ENCODE assay signal across 21 cellular contexts in genomic region chr22:19929586-19930302, GRCh38. TPM values are rescaled to one million over a fixed set of nuclear protein-coding genes. Genes with fewer than 3 reads are reported as not detected.
A peak's percentile ranks its signal among the peaks of the same experiment; 100 is the strongest.
DNase-seq lines count a peak whose midpoint lies in the region; ATAC-seq, FAIRE-seq and TF ChIP-seq lines count a peak whose summit lies in the region.
"Had no signal": no experiment of that assay in that cellular context is flagged by ENCODE, and none has a peak within 500 bp of the region (broad histone marks: within the 10 kb centered on the region; RNA-seq: fewer than 3 reads in every experiment).

No MANE protein-coding gene starts in this region.

- H3K4me1 ChIP-seq in IMR-90 (ENCODE audit: control insufficient read depth, insufficient read depth, low read length) (no peaks in the 10 kb centered on the region), K562 (replicated peaks in 1 of 2; ENCODE audit: control insufficient read depth in 2 of 2, insufficient read depth in 2 of 2, low read length in 2 of 2) (peaks cover 2 to 19% of the 10 kb centered on the region in 2 experiments; a peak in 3 of 5 replicates)

- no peak for TF ChIP-seq EP300 in K562 (IDR thresholded peaks at IDR 0.05; ENCODE audit: low read length)

- no peaks in the 10 kb centered on the region for H3K27me3 Mint-ChIP-seq in stimulated activated naive B cell treated with anti-CD40 and anti-IgM and Interleukin-4, amounts not matched to agents 10 μg/mL and 1 μg/mL and 100 μg/mL, for 72 hours

- in situ Hi-C loops in IMR-90 (cut with MboI; ENCODE audit: low sequenced_read_pairs), result no loop called here
- in situ Hi-C loops in K562 (cut with MboI), result no loop called here

- no peak overlapping the region for H2AK9ac ChIP-seq in IMR-90 (replicated peaks; ENCODE audit: low read depth, low read length, poor library complexity)

- no peak overlapping the region for H4K5ac ChIP-seq in IMR-90 (ENCODE audit: low read depth, low read length)

- no peaks in the 10 kb centered on the region for H3K27me3 ChIP-seq in IMR-90 (ENCODE audit: control insufficient read depth, insufficient read depth, low read length)
- H3K27me3 ChIP-seq in K562 (ENCODE audit: control insufficient read depth in 2 of 2, insufficient read depth in 2 of 2, low read length in 2 of 2), result no peaks in the 10 kb centered on the region

- CTCF ChIA-PET in IMR-90 (lab: Yijun Ruan, JAX) (no interaction called here), K562 (lab: Yijun Ruan, JAX; ENCODE audit: low intra/inter-chr PET ratio) (no interaction called here)

- no peak overlapping the region for H3K27ac Mint-ChIP-seq in stimulated activated naive B cell treated with anti-CD40 and anti-IgM and Interleukin-4, amounts not matched to agents 10 μg/mL and 1 μg/mL and 100 μg/mL, for 72 hours
- H3K27ac Mint-ChIP-seq: CD8-positive, alpha-beta T cell had no signal

- H3K79me2 ChIP-seq in K562 (ENCODE audit: control insufficient read depth, insufficient read depth, low read length), result no peaks in the 10 kb centered on the region

- TF ChIP-seq CTCF in IMR-90 (conservative IDR thresholded peaks at IDR 0.05; ENCODE audit: low read depth, low read length) (no peak), K562 (IDR thresholded peaks at IDR 0.05 in 2 of 3, conservative IDR thresholded peaks at IDR 0.05 in 1 of 3; ENCODE audit: insufficient read depth in 2 of 3, low read depth in 1 of 3, low read length in 3 of 3) (no peak)

- H3K56ac ChIP-seq in IMR-90 (ENCODE audit: extremely low read depth, insufficient read depth, low read length), result no peak overlapping the region

- H2AK5ac ChIP-seq in IMR-90 (ENCODE audit: low read depth, low read length), result no peak overlapping the region

- TF ChIP-seq POLR2A in IMR-90 (IDR thresholded peaks at IDR 0.05; ENCODE audit: low read depth, low read length) (no peak), K562 (conservative IDR thresholded peaks at IDR 0.05) (no peak)

- H2BK5ac ChIP-seq in IMR-90 (ENCODE audit: low read depth, low read length, poor library complexity, severe bottlenecking), result no peak overlapping the region

- no peaks in the 10 kb centered on the region for H3K9me3 Mint-ChIP-seq in stimulated activated naive B cell treated with anti-CD40 and anti-IgM and Interleukin-4, amounts not matched to agents 10 μg/mL and 1 μg/mL and 100 μg/mL, for 72 hours
- H3K9me3 Mint-ChIP-seq: CD8-positive, alpha-beta T cell had no signal

- H3K36me3 ChIP-seq in IMR-90 (ENCODE audit: control insufficient read depth, insufficient read depth, low read length), result peaks cover 7% of the 10 kb centered on the region; the same call in 1 of the 2 replicates
- H3K36me3 ChIP-seq in K562 (ENCODE audit: control insufficient read depth, insufficient read depth, low read length), result no peaks in the 10 kb centered on the region

- H3K36me3 Mint-ChIP-seq in stimulated activated naive B cell treated with anti-CD40 and anti-IgM and Interleukin-4, amounts not matched to agents 10 μg/mL and 1 μg/mL and 100 μg/mL, for 72 hours, result peaks cover 3 to 13% of the 10 kb centered on the region in 2 donors

- no peak overlapping the region for H4K8ac ChIP-seq in IMR-90 (ENCODE audit: low read depth in 2 of 2, low read length in 2 of 2)

- ATAC-seq in IMR-90 (ENCODE audit: low read depth), result no peak
- no peak for ATAC-seq in K562
- no peak for ATAC-seq in stimulated activated naive B cell treated with anti-CD40 and anti-IgM and Interleukin-4, amounts not matched to agents 10 μg/mL and 1 μg/mL and 100 μg/mL, for 72 hours (replicated peaks)
- no peak for ATAC-seq in esophagus mucosa
- ATAC-seq: CD8-positive, alpha-beta T cell had no signal

- H3K9me1 ChIP-seq in IMR-90 (ENCODE audit: insufficient read depth, low read length) (peaks cover 15% of the 10 kb centered on the region), K562 (ENCODE audit: control insufficient read depth, insufficient read depth, low read length) (peaks cover 8% of the 10 kb centered on the region)

- H3K18ac ChIP-seq in IMR-90 (ENCODE audit: low read depth, low read length), result no peak overlapping the region

- no peaks in the 10 kb centered on the region for H3K9me3 ChIP-seq in IMR-90 (ENCODE audit: control insufficient read depth, insufficient read depth, low read length)
- no peaks in the 10 kb centered on the region for H3K9me3 ChIP-seq in K562 (replicated peaks; ENCODE audit: control insufficient read depth, insufficient read depth, low read depth, low read length)

- H3K4me3 ChIP-seq in IMR-90 (ENCODE audit: insufficient read depth, low read depth, low read length), result no peak overlapping the region
- H3K4me3 ChIP-seq in K562, result no peak overlapping the region
- H3K4me3 ChIP-seq: GM23248, SK-N-MC had no signal

- H2AFZ ChIP-seq in IMR-90 (replicated peaks; ENCODE audit: low read length, poor library complexity) (peak overlapping the region; percentile 55), K562 (ENCODE audit: low read depth, low read length) (no peak overlapping the region)
- H2AFZ ChIP-seq: GM23248 had no signal

- H3K79me1 ChIP-seq in IMR-90 (ENCODE audit: low read depth in 1 of 2, low read length in 2 of 2), result peaks cover 13 to 14% of the 10 kb centered on the region in 2 experiments; a peak in 3 of 4 replicates

- TF ChIP-seq RAD21 in IMR-90 (IDR thresholded peaks at IDR 0.05; ENCODE audit: low read length), result no peak
- TF ChIP-seq RAD21 in K562 (CRISPR knock-in tag; conservative IDR thresholded peaks at IDR 0.05 in 1 of 2, IDR thresholded peaks at IDR 0.05 in 1 of 2), result no peak

- no peak overlapping the region for H3K23ac ChIP-seq in IMR-90 (ENCODE audit: low read depth, low read length)

- H4K20me1 ChIP-seq in IMR-90 (ENCODE audit: insufficient read depth, low read length) (no peaks in the 10 kb centered on the region; the same call in 1 of the 2 replicates), K562 (replicated peaks; ENCODE audit: control insufficient read depth, insufficient read depth, low read length) (peaks cover 4% of the 10 kb centered on the region; the same call in 1 of the 2 replicates)

- 95% methylated on average over 16 of the region's 18 CpGs; no CpG with 5 or more reads in 1 of the 2 experiments for WGBS in IMR-90 (ENCODE audit: extremely low coverage in 2 of 2, insufficient read length in 1 of 2), 2 experiments
- whole genome bisulfite sequencing in K562 (ENCODE audit: insufficient coverage, low coverage, missing lambda C conversion rate), result 87% methylated on average over 18 of the region's 18 CpGs

- no peak overlapping the region for H3K9ac ChIP-seq in IMR-90 (ENCODE audit: low read depth, low read length)
- H3K9ac ChIP-seq in K562 (ENCODE audit: insufficient read depth in 1 of 2, low read depth in 2 of 2, low read length in 2 of 2), result peak overlapping the region in 1 of 2 experiments; percentile 26; a peak in 2 of 4 replicates
- H3K9ac ChIP-seq: GM23248 had no signal

- no TSS peak for BruUV-seq in IMR-90 (replicated peaks; lab: Mats Ljungman, UMichigan)
- no TSS peak for BruUV-seq in K562 (replicated peaks; lab: Mats Ljungman, UMichigan)

- intact Hi-C loops in IMR-90 (cut with micrococcal nuclease) (no loop called here), K562 (cut with micrococcal nuclease) (no loop called here)

- H3K4me1 Mint-ChIP-seq in stimulated activated naive B cell treated with anti-CD40 and anti-IgM and Interleukin-4, amounts not matched to agents 10 μg/mL and 1 μg/mL and 100 μg/mL, for 72 hours, result peaks cover 0 to 7% of the 10 kb centered on the region in 2 donors

- POLR2A ChIA-PET in IMR-90 (lab: Charles Lee; ENCODE audit: unreplicated experiment), result no interaction called here
- POLR2A ChIA-PET in K562 (lab: Yijun Ruan, JAX), result interaction anchor here (0.6 to 2.0 kb wide), 5 partner anchors 11 to 393 kb away, joined by 3 to 10 read pairs (median 5); partner anchors contain the start of genes COMT and TXNRD2

- no peak overlapping the region for H3K14ac ChIP-seq in IMR-90 (replicated peaks; ENCODE audit: low read depth, low read length)

- no peak overlapping the region for H2BK120ac ChIP-seq in IMR-90 (ENCODE audit: low read depth, low read length)

- no peak overlapping the region for H3K4me3 Mint-ChIP-seq in stimulated activated naive B cell treated with anti-CD40 and anti-IgM and Interleukin-4, amounts not matched to agents 10 μg/mL and 1 μg/mL and 100 μg/mL, for 72 hours
- H3K4me3 Mint-ChIP-seq: CD8-positive, alpha-beta T cell had no signal

- no peak for FAIRE-seq in K562 (lab: Jason Lieb, UNC)

- H4K91ac ChIP-seq in IMR-90 (ENCODE audit: insufficient read depth, low read depth, low read length), result no peak overlapping the region

- DNase-seq in IMR-90 (no peak), K562 (ENCODE audit: extremely low read depth in 1 of 4, low spot score in 3 of 4) (no peak), myocyte (ENCODE audit: low read depth) (peak; percentile 28), NCI-H1694 treated with DMSO at 0.1 percent for 48 hours (lab: John Stamatoyannopoulos, UW) (no peak), nucleus accumbens (lab: John Stamatoyannopoulos, UW) (no peak)
- no peak for DNase-seq in stimulated activated naive B cell treated with anti-CD40 and anti-IgM and Interleukin-4, amounts not matched to agents 10 μg/mL and 1 μg/mL and 100 μg/mL, for 72 hours
- DNase-seq: CD8-positive, alpha-beta T cell; DMS 273 treated with DMSO at 0.1 percent for 48 hours; DMS79; GM23248; H7; Kasumi-1; MV-4-11; NCI-H1105 treated with DMSO at 0.1 percent for 48 hours; NCI-H146; NCI-H2029 treated with DMSO at 0.1 percent for 48 hours; NCI-H526 treated with DMSO at 0.1 percent for 48 hours; RPMI8226; SHP77 treated with DMSO at 0.1 percent for 48 hours had no signal

- H2BK15ac ChIP-seq in IMR-90 (ENCODE audit: low read depth, low read length), result no peak overlapping the region

- H3K27ac ChIP-seq in IMR-90 (ENCODE audit: insufficient read depth, low read length) (no peak overlapping the region), K562 (ENCODE audit: extremely low read depth, low read depth, low read length) (no peak overlapping the region)
- H3K27ac ChIP-seq: GM23248, SK-N-MC had no signal

- no peak overlapping the region for H2BK20ac ChIP-seq in IMR-90 (ENCODE audit: low read depth, low read length)

- H3K4ac ChIP-seq in IMR-90 (ENCODE audit: low read depth, low read length), result no peak overlapping the region

- dilution Hi-C loops in IMR-90 (cut with HindIII; ENCODE audit: low sequenced_read_pairs, unreplicated experiment), result no loop called here

- H3K4me2 ChIP-seq in IMR-90 (ENCODE audit: low read depth, low read length) (no peak overlapping the region), K562 (ENCODE audit: insufficient read depth, low read length) (no peak overlapping the region)

RNA-seq across cellular contexts. Expression of gene COMT, which starts 11.8 kb away (rescaled TPM):
- total RNA-seq in IMR-90 (2012; rRNA removed) (175 and 202 TPM in 2 replicates), K562 (2014; rRNA removed) (334 and 497 TPM in 2 replicates), K562 (2014; rRNA removed; fragmentation: Illumina TruSeq; extraction: Trizol) (29.4 and 46.3 TPM in 2 replicates), K562 (2015; rRNA removed; fragmentation: Illumina TruSeq; extraction: Trizol) (155 and 156 TPM in 2 replicates), K562 (2021) (348 and 351 TPM in 2 replicates), myocyte (459 and 555 TPM in 2 replicates), esophagus mucosa (146 TPM)
- polyA plus RNA-seq in IMR-90 (2012; rRNA removed) (296 and 347 TPM in 2 replicates), K562 (2011; rRNA removed) (185 and 498 TPM in 2 replicates), K562 (2014; fragmentation: Illumina TruSeq; extraction: Trizol) (108 and 305 TPM in 2 replicates), K562 (2014; fragmentation: Nextera tagmentation; extraction: Ambion mirVana) (10 to 100 TPM; 12.5 to 39.6 TPM), K562 (2014; rRNA removed) (263 and 317 TPM in 2 replicates)
- 473 and 691 TPM in 2 replicates for polyA plus RNA-seq in IMR-90 (2012; cell fraction: cytosol; rRNA removed)
- 159 and 329 TPM in 2 replicates for polyA plus RNA-seq in IMR-90 (2012; cell fraction: nucleus; rRNA removed; ENCODE audit: low replicate concordance)
- total RNA-seq in K562 (2011; cell fraction: chromatin; rRNA removed; ENCODE audit: low replicate concordance), result 125 and 360 TPM in 2 replicates
- total RNA-seq in K562 (2011; cell fraction: nucleolus; rRNA removed), result 500 and 649 TPM in 2 replicates
- 301 and 358 TPM in 2 replicates for total RNA-seq in K562 (2011; cell fraction: nucleoplasm; rRNA removed)
- 652 and 657 TPM in 2 replicates for polyA plus RNA-seq in K562 (2011; cell fraction: cytosol; rRNA removed)
- polyA plus RNA-seq in K562 (2011; cell fraction: nucleus; rRNA removed), result 321 and 432 TPM in 2 replicates
- polyA plus RNA-seq in K562 (2012), result 279 and 699 TPM in 2 replicates
- polyA minus RNA-seq in K562 (2011; rRNA and poly(A)+ RNA removed), result 92.9 and 123 TPM in 2 replicates
- 148 and 344 TPM in 2 replicates for polyA minus RNA-seq in K562 (2011; cell fraction: cytosol; rRNA and poly(A)+ RNA removed)
- polyA minus RNA-seq in K562 (2011; cell fraction: nucleus; rRNA and poly(A)+ RNA removed), result 63.8 and 154 TPM in 2 replicates
- polyA plus RNA-seq in myocyte (2012), result 331 TPM

RNA-seq across cellular contexts. Expression of gene TXNRD2, which starts 11.9 kb away (rescaled TPM):
- total RNA-seq in IMR-90 (2012; rRNA removed) (14.7 and 15.6 TPM in 2 replicates), K562 (2014; rRNA removed) (49.4 and 60.7 TPM in 2 replicates), K562 (2014; rRNA removed; fragmentation: Illumina TruSeq; extraction: Trizol) (25.1 and 32.6 TPM in 2 replicates), K562 (2015; rRNA removed; fragmentation: Illumina TruSeq; extraction: Trizol) (45.9 and 50.4 TPM in 2 replicates), K562 (2021) (78.2 and 80.2 TPM in 2 replicates), myocyte (28.7 and 34.3 TPM in 2 replicates), esophagus mucosa (11.7 TPM)
- polyA plus RNA-seq in IMR-90 (2012; rRNA removed) (25.7 and 28.4 TPM in 2 replicates), K562 (2011; rRNA removed) (50.2 and 93.6 TPM in 2 replicates), K562 (2014; fragmentation: Illumina TruSeq; extraction: Trizol) (45.0 and 66.1 TPM in 2 replicates), K562 (2014; fragmentation: Nextera tagmentation; extraction: Ambion mirVana) (1 to 10 TPM; 3.3 to 4.4 TPM), K562 (2014; rRNA removed) (52.5 and 57.0 TPM in 2 replicates)
- 29.7 and 38.9 TPM in 2 replicates for polyA plus RNA-seq in IMR-90 (2012; cell fraction: cytosol; rRNA removed)
- 47.3 and 92.8 TPM in 2 replicates for polyA plus RNA-seq in IMR-90 (2012; cell fraction: nucleus; rRNA removed; ENCODE audit: low replicate concordance)
- 156 and 367 TPM in 2 replicates for total RNA-seq in K562 (2011; cell fraction: chromatin; rRNA removed; ENCODE audit: low replicate concordance)
- total RNA-seq in K562 (2011; cell fraction: nucleolus; rRNA removed), result 176 and 216 TPM in 2 replicates
- 160 and 165 TPM in 2 replicates for total RNA-seq in K562 (2011; cell fraction: nucleoplasm; rRNA removed)
- polyA plus RNA-seq in K562 (2011; cell fraction: cytosol; rRNA removed), result 84.2 and 98.0 TPM in 2 replicates
- polyA plus RNA-seq in K562 (2011; cell fraction: nucleus; rRNA removed), result 148 and 181 TPM in 2 replicates
- 83.1 and 83.5 TPM in 2 replicates for polyA plus RNA-seq in K562 (2012)
- polyA minus RNA-seq in K562 (2011; rRNA and poly(A)+ RNA removed), result 44.4 and 47.5 TPM in 2 replicates
- polyA minus RNA-seq in K562 (2011; cell fraction: cytosol; rRNA and poly(A)+ RNA removed), result 55.3 and 75.6 TPM in 2 replicates
- polyA minus RNA-seq in K562 (2011; cell fraction: nucleus; rRNA and poly(A)+ RNA removed), result 57.4 and 103 TPM in 2 replicates
- polyA plus RNA-seq in myocyte (2012), result 43.6 TPM
